31 cellular contexts compared by ENCODE assay signal in the genomic region with DNA sequence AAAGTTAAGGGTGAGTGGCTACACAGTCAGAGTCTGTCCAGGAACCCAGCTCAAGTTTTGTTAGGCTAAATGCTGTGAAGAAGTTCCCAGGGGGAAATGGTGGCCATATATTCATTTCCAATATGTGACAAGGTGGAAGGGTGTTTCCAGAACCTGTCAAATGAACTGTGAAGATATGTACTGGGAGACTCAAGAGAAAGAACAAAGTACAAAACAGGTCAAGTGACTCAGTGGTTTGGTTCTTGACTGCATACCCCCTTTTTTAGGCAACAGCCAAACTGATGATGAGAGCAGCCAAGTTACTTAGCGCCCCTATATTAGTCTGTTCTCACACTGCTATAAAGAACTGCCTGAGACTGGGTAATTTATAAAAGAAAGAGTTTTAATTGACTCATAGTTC.
"Had no signal": no experiment of that assay in that cellular context is flagged by ENCODE, and none has a peak within 500 bp of the region (broad histone marks: within the 10 kb centered on the region; RNA-seq: fewer than 3 reads in every experiment).

No MANE protein-coding gene starts in this region.

- H3K36me3 Mint-ChIP-seq: activated CD4-positive, alpha-beta memory T cell treated with anti-CD3 and anti-CD28 coated beads for 36 hours; activated CD8-positive, alpha-beta memory T cell treated with anti-CD3 and anti-CD28 coated beads, Interleukin-2, amount 10 ng/mL, durations not matched to agents 7 days and 5 days; activated naive CD4-positive, alpha-beta T cell treated with anti-CD3 and anti-CD28 coated beads, Interleukin-2, amount 50 U/mL, for 24 hours; activated naive CD8-positive, alpha-beta T cell treated with anti-CD3 and anti-CD28 coated beads for 36 hours had no signal

- DNase-seq: activated CD4-positive, alpha-beta memory T cell treated with anti-CD3 and anti-CD28 coated beads for 36 hours; activated CD4-positive, alpha-beta T cell treated with anti-CD3 and anti-CD28 coated beads for 36 hours; activated CD4-positive, alpha-beta T cell treated with anti-CD3 and anti-CD28 coated beads, Interleukin-2, amount 10 ng/mL, durations not matched to agents 24 days and 14 days; activated CD4-positive, CD25-positive, alpha-beta regulatory T cell; activated CD4-positive, CD25-positive, alpha-beta regulatory T cell treated with anti-CD3 and anti-CD28 coated beads, Interleukin-2, amount 50 U/mL, for 72 hours; activated CD8-positive, alpha-beta memory T cell treated with anti-CD3 and anti-CD28 coated beads, Interleukin-2, amount 10 ng/mL, durations not matched to agents 7 days and 5 days; activated CD8-positive, alpha-beta memory T cell treated with anti-CD3 and anti-CD28 coated beads, Interleukin-2, amount 50 U/mL, for 4 hours; activated CD8-positive, alpha-beta T cell treated with anti-CD3 and anti-CD28 coated beads, Interleukin-2, amount 10 ng/mL, durations not matched to agents 7 days and 5 days; activated effector memory CD4-positive, alpha-beta T cell treated with anti-CD3 and anti-CD28 coated beads, Interleukin-2, amount 50 U/mL, for 16 hours; activated naive CD4-positive, alpha-beta T cell treated with anti-CD3 and anti-CD28 coated beads for 36 hours; activated naive CD8-positive, alpha-beta T cell treated with anti-CD3 and anti-CD28 coated beads for 36 hours; activated naive CD8-positive, alpha-beta T cell treated with anti-CD3 and anti-CD28 coated beads, Interleukin-2, amount 50 U/mL, for 24 hours; activated T-cell treated with anti-CD3 and anti-CD28 coated beads, Interleukin-2, amount 50 U/mL, for 1 hour; activated T-cell treated with anti-CD3 and anti-CD28 coated beads, Interleukin-2, amount 50 U/mL, for 48 hours; adrenal gland; amygdala; aorta; body of pancreas; central memory CD4-positive, alpha-beta T cell; cerebellar nuclear complex; colonic mucosa; effector CD8-positive, alpha-beta T cell; foreskin keratinocyte; gastrocnemius medialis; glutamatergic neuron; T-helper 2 cell had no signal

- H3K9me3 Mint-ChIP-seq: activated CD4-positive, alpha-beta memory T cell treated with anti-CD3 and anti-CD28 coated beads for 36 hours; activated CD4-positive, alpha-beta T cell treated with anti-CD3 and anti-CD28 coated beads, Interleukin-2, amount 10 ng/mL, durations not matched to agents 24 days and 14 days; activated naive CD4-positive, alpha-beta T cell treated with anti-CD3 and anti-CD28 coated beads for 36 hours; activated naive CD4-positive, alpha-beta T cell treated with anti-CD3 and anti-CD28 coated beads, Interleukin-2, amount 50 U/mL, for 24 hours; activated naive CD8-positive, alpha-beta T cell treated with anti-CD3 and anti-CD28 coated beads for 36 hours; activated naive CD8-positive, alpha-beta T cell treated with anti-CD3 and anti-CD28 coated beads, Interleukin-2, amount 50 U/mL, for 24 hours; activated T-helper 1 cell treated with anti-CD3 and anti-CD28 coated beads, Interleukin-12 subunit alpha, Interleukin-12 subunit beta, Interleukin-2, Interleukin-4 antibody, amounts not matched to agents 30 ng/mL and 10 ng/mL and 1 ng/mL, durations not matched to agents 14 hours and 24 hours and 36 hours; activated T-helper 2 cell treated with anti-CD3 and anti-CD28 coated beads, Interferon-gamma antibody, Interleukin-2, Interleukin-4, amounts not matched to agents 10 μg/mL and 5 μg/mL and 100 μg/mL, durations not matched to agents 14 hours and 24 hours and 36 hours had no signal

- H3K27ac Mint-ChIP-seq: activated CD4-positive, alpha-beta memory T cell treated with anti-CD3 and anti-CD28 coated beads for 36 hours; activated CD4-positive, alpha-beta T cell treated with anti-CD3 and anti-CD28 coated beads for 36 hours; activated CD4-positive, alpha-beta T cell treated with anti-CD3 and anti-CD28 coated beads, Interleukin-2, amount 10 ng/mL, durations not matched to agents 24 days and 14 days; activated CD8-positive, alpha-beta memory T cell treated with anti-CD3 and anti-CD28 coated beads, Interleukin-2, amount 10 ng/mL, durations not matched to agents 7 days and 5 days; activated CD8-positive, alpha-beta T cell treated with anti-CD3 and anti-CD28 coated beads, Interleukin-2, amount 10 ng/mL, durations not matched to agents 7 days and 5 days; activated naive CD4-positive, alpha-beta T cell treated with anti-CD3 and anti-CD28 coated beads for 36 hours; activated naive CD4-positive, alpha-beta T cell treated with anti-CD3 and anti-CD28 coated beads, Interleukin-2, amount 50 U/mL, for 24 hours; activated naive CD8-positive, alpha-beta T cell treated with anti-CD3 and anti-CD28 coated beads for 36 hours; activated naive CD8-positive, alpha-beta T cell treated with anti-CD3 and anti-CD28 coated beads, Interleukin-2, amount 50 U/mL, for 24 hours; activated T-helper 1 cell treated with anti-CD3 and anti-CD28 coated beads, Interleukin-12 subunit alpha, Interleukin-12 subunit beta, Interleukin-2, Interleukin-4 antibody, amounts not matched to agents 30 ng/mL and 10 ng/mL and 1 ng/mL, durations not matched to agents 14 hours and 24 hours and 36 hours; activated T-helper 2 cell treated with anti-CD3 and anti-CD28 coated beads, Interferon-gamma antibody, Interleukin-2, Interleukin-4, amounts not matched to agents 10 μg/mL and 5 μg/mL and 100 μg/mL, durations not matched to agents 14 hours and 24 hours and 36 hours had no signal

- H3K4me3 Mint-ChIP-seq: activated CD4-positive, alpha-beta memory T cell treated with anti-CD3 and anti-CD28 coated beads for 36 hours; activated CD4-positive, alpha-beta T cell treated with anti-CD3 and anti-CD28 coated beads for 36 hours; activated CD4-positive, alpha-beta T cell treated with anti-CD3 and anti-CD28 coated beads, Interleukin-2, amount 10 ng/mL, durations not matched to agents 24 days and 14 days; activated CD8-positive, alpha-beta memory T cell treated with anti-CD3 and anti-CD28 coated beads, Interleukin-2, amount 10 ng/mL, durations not matched to agents 7 days and 5 days; activated CD8-positive, alpha-beta T cell treated with anti-CD3 and anti-CD28 coated beads, Interleukin-2, amount 10 ng/mL, durations not matched to agents 7 days and 5 days; activated naive CD4-positive, alpha-beta T cell treated with anti-CD3 and anti-CD28 coated beads for 36 hours; activated naive CD4-positive, alpha-beta T cell treated with anti-CD3 and anti-CD28 coated beads, Interleukin-2, amount 50 U/mL, for 24 hours; activated naive CD8-positive, alpha-beta T cell treated with anti-CD3 and anti-CD28 coated beads for 36 hours; activated naive CD8-positive, alpha-beta T cell treated with anti-CD3 and anti-CD28 coated beads, Interleukin-2, amount 50 U/mL, for 24 hours; activated T-helper 1 cell treated with anti-CD3 and anti-CD28 coated beads, Interleukin-12 subunit alpha, Interleukin-12 subunit beta, Interleukin-2, Interleukin-4 antibody, amounts not matched to agents 30 ng/mL and 10 ng/mL and 1 ng/mL, durations not matched to agents 14 hours and 24 hours and 36 hours had no signal

- H3K27me3 ChIP-seq: body of pancreas, breast epithelium, colonic mucosa had no signal

- H3K36me3 ChIP-seq: adrenal gland, breast epithelium, cardiac muscle cell, colonic mucosa, gastrocnemius medialis had no signal

- H3K9me3 ChIP-seq: adrenal gland, body of pancreas, breast epithelium, colonic mucosa, gastrocnemius medialis had no signal

- H3K27ac ChIP-seq: adrenal gland, body of pancreas, breast epithelium, cardiac muscle cell, colonic mucosa, foreskin keratinocyte, gastrocnemius medialis had no signal

- H3K4me3 ChIP-seq: adrenal gland, body of pancreas, breast epithelium, cardiac muscle cell, colonic mucosa, gastrocnemius medialis had no signal

- H3K4me1 Mint-ChIP-seq: activated CD4-positive, alpha-beta T cell treated with anti-CD3 and anti-CD28 coated beads for 36 hours; activated CD4-positive, alpha-beta T cell treated with anti-CD3 and anti-CD28 coated beads, Interleukin-2, amount 10 ng/mL, durations not matched to agents 24 days and 14 days; activated CD8-positive, alpha-beta memory T cell treated with anti-CD3 and anti-CD28 coated beads, Interleukin-2, amount 10 ng/mL, durations not matched to agents 7 days and 5 days; activated naive CD4-positive, alpha-beta T cell treated with anti-CD3 and anti-CD28 coated beads, Interleukin-2, amount 50 U/mL, for 24 hours; activated naive CD8-positive, alpha-beta T cell treated with anti-CD3 and anti-CD28 coated beads for 36 hours; activated naive CD8-positive, alpha-beta T cell treated with anti-CD3 and anti-CD28 coated beads, Interleukin-2, amount 50 U/mL, for 24 hours had no signal

- H3K4me1 ChIP-seq: adrenal gland, body of pancreas, breast epithelium, colonic mucosa, foreskin keratinocyte, gastrocnemius medialis had no signal

- ATAC-seq: activated CD4-positive, alpha-beta T cell treated with anti-CD3 and anti-CD28 coated beads for 36 hours; activated CD8-positive, alpha-beta memory T cell treated with anti-CD3 and anti-CD28 coated beads, Interleukin-2, amount 10 ng/mL, durations not matched to agents 7 days and 5 days; activated CD8-positive, alpha-beta T cell treated with anti-CD3 and anti-CD28 coated beads, Interleukin-2, amount 10 ng/mL, durations not matched to agents 7 days and 5 days; activated naive CD8-positive, alpha-beta T cell treated with anti-CD3 and anti-CD28 coated beads, Interleukin-2, amount 50 U/mL, for 24 hours; body of pancreas; foreskin keratinocyte; gastrocnemius medialis had no signal
